ENCODE assay signal across 23 cellular contexts in the genomic region with DNA sequence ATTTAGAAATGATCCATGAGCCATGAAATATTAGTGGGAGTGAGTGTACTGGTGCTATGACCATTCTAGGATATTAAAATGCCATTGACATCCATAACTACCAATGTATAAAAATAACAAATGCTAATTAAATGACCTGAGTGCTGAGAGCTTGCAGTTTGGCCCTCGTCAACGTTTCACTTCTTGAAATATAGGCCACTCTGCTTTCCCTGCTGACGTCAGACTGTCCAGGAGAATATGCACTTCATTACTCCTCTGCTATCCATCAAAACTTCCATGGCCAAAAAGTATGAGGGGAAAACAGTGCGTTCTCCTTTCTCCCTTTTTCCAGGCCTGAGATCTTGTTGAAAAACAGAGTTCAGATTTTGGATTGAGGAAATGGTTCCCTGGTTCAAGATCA.
"Had no signal": no experiment of that assay in that cellular context is flagged by ENCODE, and none has a peak within 500 bp of the region (broad histone marks: within the 10 kb centered on the region; RNA-seq: fewer than 3 reads in every experiment).

No MANE protein-coding gene starts in this region.

- H3K4me1 Mint-ChIP-seq: endodermal cell had no signal

- H3K27ac Mint-ChIP-seq: dendritic cell treated with granulocyte-macrophage colony-stimulating factor and Interleukin-4, amounts not matched to agents 40 ng/mL and 50 ng/mL, for 4 days; effector memory CD8-positive, alpha-beta T cell; endodermal cell had no signal

- H3K9me3 ChIP-seq: colonic mucosa, esophagus squamous epithelium, gastrocnemius medialis, heart right ventricle, left lung, lower lobe of right lung had no signal

- H3K4me3 Mint-ChIP-seq: dendritic cell treated with granulocyte-macrophage colony-stimulating factor and Interleukin-4, amounts not matched to agents 40 ng/mL and 50 ng/mL, for 4 days; effector memory CD8-positive, alpha-beta T cell; endodermal cell had no signal

- H3K36me3 ChIP-seq: colonic mucosa, esophagus squamous epithelium, gastrocnemius medialis, heart right ventricle, left lung, lower lobe of right lung had no signal

- H3K9me3 Mint-ChIP-seq: dendritic cell treated with granulocyte-macrophage colony-stimulating factor and Interleukin-4, amounts not matched to agents 40 ng/mL and 50 ng/mL, for 4 days; endodermal cell had no signal

- H3K4me1 ChIP-seq: colonic mucosa, gastrocnemius medialis, heart right ventricle, left lung, lower lobe of right lung had no signal

- H3K27me3 Mint-ChIP-seq: dendritic cell treated with granulocyte-macrophage colony-stimulating factor and Interleukin-4, amounts not matched to agents 40 ng/mL and 50 ng/mL, for 4 days; effector memory CD8-positive, alpha-beta T cell had no signal

- H3K27ac ChIP-seq: colonic mucosa, epithelial cell of prostate, esophagus squamous epithelium, gastrocnemius medialis, heart right ventricle, left lung, lower lobe of right lung had no signal

- DNase-seq: colonic mucosa; cortex of kidney; effector CD8-positive, alpha-beta T cell; effector memory CD8-positive, alpha-beta T cell; endodermal cell; erythroblast; esophagus squamous epithelium; foreskin fibroblast; foreskin melanocyte; gastrocnemius medialis; glutamatergic neuron; head of caudate nucleus; heart right ventricle; hippocampal formation; left cardiac atrium; left lung; left ventricle myocardium superior; lower lobe of right lung; mesenchymal stem cell; midbrain had no signal

- ATAC-seq: effector memory CD8-positive, alpha-beta T cell; esophagus mucosa; gastrocnemius medialis; heart right ventricle; left cardiac atrium; left lung; left ventricle myocardium superior; lower lobe of right lung had no signal

- H3K27me3 ChIP-seq: colonic mucosa, gastrocnemius medialis, heart right ventricle, left lung had no signal

- H3K4me3 ChIP-seq: colonic mucosa, esophagus squamous epithelium, gastrocnemius medialis, heart right ventricle, left lung, lower lobe of right lung had no signal
